In genomic region chr11:47672283-47672730, GRCh38 we compare ENCODE assay signal across 24 cellular contexts. TPM values are rescaled to one million over a fixed set of nuclear protein-coding genes. Genes with fewer than 3 reads are reported as not detected.
DNase-seq lines count a peak whose midpoint lies in the region; ATAC-seq and TF ChIP-seq lines count a peak whose summit lies in the region.
"Had no signal": no experiment of that assay in that cellular context is flagged by ENCODE, and none has a peak within 500 bp of the region (broad histone marks: within the 10 kb centered on the region; RNA-seq: fewer than 3 reads in every experiment).

No MANE protein-coding gene starts in this region.

- POLR2A ChIA-PET in PC-9 (lab: Charles Lee; ENCODE audit: unreplicated experiment): interaction anchor here (0.6 kb wide), 1 partner anchor 123 kb away, joined by 20 read pairs; no protein-coding TSS in a partner anchor

- H3K27ac Mint-ChIP-seq in stimulated activated naive B cell treated with anti-CD40 and anti-IgM and Interleukin-4, amounts not matched to agents 10 μg/mL and 1 μg/mL and 100 μg/mL, for 72 hours: peak overlapping the region; percentile 75
- H3K27ac Mint-ChIP-seq: activated CD4-positive, alpha-beta T cell treated with anti-CD3 and anti-CD28 coated beads for 36 hours; activated naive CD8-positive, alpha-beta T cell; activated T-helper 1 cell treated with anti-CD3 and anti-CD28 coated beads, Interleukin-12 subunit alpha, Interleukin-12 subunit beta, Interleukin-2, Interleukin-4 antibody, amounts not matched to agents 30 ng/mL and 10 ng/mL and 1 ng/mL, durations not matched to agents 14 hours and 24 hours and 36 hours had no signal

- H3K9me3 ChIP-seq in PC-9 (ENCODE audit: insufficient read depth, low read depth): no peaks in the 10 kb centered on the region
- H3K9me3 ChIP-seq: BE2C, Caco-2 had no signal

- in situ Hi-C loops in KBM-7 (cut with MboI; ENCODE audit: low pct_unique_long_range_greater_than_20kb, low sequenced_read_pairs): no loop called here

- ATAC-seq in stimulated activated naive B cell treated with anti-CD40 and anti-IgM and Interleukin-4, amounts not matched to agents 10 μg/mL and 1 μg/mL and 100 μg/mL, for 72 hours (replicated peaks): no peak
- ATAC-seq: activated CD4-positive, alpha-beta T cell treated with anti-CD3 and anti-CD28 coated beads for 36 hours; Right ventricle myocardium inferior had no signal

- no peaks in the 10 kb centered on the region for H3K36me3 ChIP-seq in PC-9 (ENCODE audit: low read depth)
- H3K36me3 ChIP-seq: BE2C had no signal

- H3F3A ChIP-seq in PC-9 (ENCODE audit: insufficient read depth, low read depth): 0 out of 2 replicates have a peak, but pooled peaks cover 2% of the 10 kb centered on the region

- peaks cover 0 to 2% of the 10 kb centered on the region in 2 donors for H3K36me3 Mint-ChIP-seq in stimulated activated naive B cell treated with anti-CD40 and anti-IgM and Interleukin-4, amounts not matched to agents 10 μg/mL and 1 μg/mL and 100 μg/mL, for 72 hours
- H3K36me3 Mint-ChIP-seq: activated naive CD8-positive, alpha-beta T cell had no signal

- peak; percentile 2 for DNase-seq in activated effector memory CD4-positive, alpha-beta T cell treated with anti-CD3 and anti-CD28 coated beads, Interleukin-2, amount 50 U/mL, for 16 hours
- no peak for DNase-seq in activated effector memory CD4-positive, alpha-beta T cell treated with Interleukin-2 at 50 U/mL for 16 hours
- peak in 1 of 2 experiments; percentile 49 for DNase-seq in PC-9
- peak; percentile 26 for DNase-seq in epithelial cell of prostate (ENCODE audit: low read depth, low spot score)
- DNase-seq in stimulated activated naive B cell treated with anti-CD40 and anti-IgM and Interleukin-4, amounts not matched to agents 10 μg/mL and 1 μg/mL and 100 μg/mL, for 72 hours: no peak
- DNase-seq in NCI-H1417 treated with DMSO at 0.1 percent for 48 hours (lab: John Stamatoyannopoulos, UW): no peak
- no peak for DNase-seq in SHP77 (lab: John Stamatoyannopoulos, UW)
- DNase-seq in KBM-7: no peak
- DNase-seq: activated CD4-positive, alpha-beta T cell treated with anti-CD3 and anti-CD28 coated beads for 36 hours; BE2C; Caco-2; foreskin melanocyte; NCI-H1092 treated with DMSO at 0.1 percent for 48 hours; NCI-H2081; NCI-H524; nucleus accumbens; retina; stimulated activated CD4-positive, alpha-beta T cell treated with anti-CD3 and anti-CD28 coated beads, Interleukin-12 subunit alpha, Interleukin-12 subunit beta, amount 100 ng/mL, for 4 hours had no signal

- no peak overlapping the region for H3K4me3 Mint-ChIP-seq in stimulated activated naive B cell treated with anti-CD40 and anti-IgM and Interleukin-4, amounts not matched to agents 10 μg/mL and 1 μg/mL and 100 μg/mL, for 72 hours
- H3K4me3 Mint-ChIP-seq: activated CD4-positive, alpha-beta T cell treated with anti-CD3 and anti-CD28 coated beads for 36 hours; activated naive CD8-positive, alpha-beta T cell; activated T-helper 1 cell treated with anti-CD3 and anti-CD28 coated beads, Interleukin-12 subunit alpha, Interleukin-12 subunit beta, Interleukin-2, Interleukin-4 antibody, amounts not matched to agents 30 ng/mL and 10 ng/mL and 1 ng/mL, durations not matched to agents 14 hours and 24 hours and 36 hours had no signal

- CTCF ChIA-PET in PC-9 (lab: Charles Lee): no interaction called here

- H2AFZ ChIP-seq in PC-9: no peak overlapping the region
- H2AFZ ChIP-seq: hepatocyte had no signal

- BruUV-seq in PC-9 (replicated peaks; lab: Mats Ljungman, UMichigan): no TSS peak

- H3K27me3 Mint-ChIP-seq in stimulated activated naive B cell treated with anti-CD40 and anti-IgM and Interleukin-4, amounts not matched to agents 10 μg/mL and 1 μg/mL and 100 μg/mL, for 72 hours: no peaks in the 10 kb centered on the region
- H3K27me3 Mint-ChIP-seq: activated CD4-positive, alpha-beta T cell treated with anti-CD3 and anti-CD28 coated beads for 36 hours; activated naive CD8-positive, alpha-beta T cell had no signal

- H4K20me1 ChIP-seq in PC-9 (ENCODE audit: insufficient read depth): no peaks in the 10 kb centered on the region

- peak overlapping the region; percentile 0; the same call in 1 of the 2 replicates for H3K27ac ChIP-seq in PC-9
- peak overlapping the region; percentile 10 for H3K27ac ChIP-seq in epithelial cell of prostate
- H3K27ac ChIP-seq: 22Rv1, hepatocyte had no signal

- H3K4me1 Mint-ChIP-seq in stimulated activated naive B cell treated with anti-CD40 and anti-IgM and Interleukin-4, amounts not matched to agents 10 μg/mL and 1 μg/mL and 100 μg/mL, for 72 hours: peaks cover 0 to 5% of the 10 kb centered on the region in 2 donors

- H3K9me3 Mint-ChIP-seq in stimulated activated naive B cell treated with anti-CD40 and anti-IgM and Interleukin-4, amounts not matched to agents 10 μg/mL and 1 μg/mL and 100 μg/mL, for 72 hours: no peaks in the 10 kb centered on the region
- H3K9me3 Mint-ChIP-seq: activated T-helper 1 cell treated with anti-CD3 and anti-CD28 coated beads, Interleukin-12 subunit alpha, Interleukin-12 subunit beta, Interleukin-2, Interleukin-4 antibody, amounts not matched to agents 30 ng/mL and 10 ng/mL and 1 ng/mL, durations not matched to agents 14 hours and 24 hours and 36 hours had no signal

- TF ChIP-seq CTCF in PC-9 (conservative IDR thresholded peaks at IDR 0.05): no peak

- H3K9me2 ChIP-seq in PC-9 (ENCODE audit: insufficient read depth): no peaks in the 10 kb centered on the region

- H3K4me3 ChIP-seq in PC-9: no peak overlapping the region
- H3K4me3 ChIP-seq: hepatocyte, lung had no signal

- H3K4me2 ChIP-seq in PC-9: no peak overlapping the region
- H3K4me2 ChIP-seq: hepatocyte had no signal

- intact Hi-C loops in PC-9 (cut with micrococcal nuclease; ENCODE audit: unreplicated experiment): no loop called here

- H3K79me2 ChIP-seq in PC-9 (ENCODE audit: low read depth): no peaks in the 10 kb centered on the region
- H3K79me2 ChIP-seq: hepatocyte had no signal

- no peaks in the 10 kb centered on the region for H3K27me3 ChIP-seq in PC-9 (ENCODE audit: insufficient read depth, low read depth)
- H3K27me3 ChIP-seq: BE2C, hepatocyte had no signal

- peaks cover 21% of the 10 kb centered on the region for H3K4me1 ChIP-seq in PC-9 (replicated peaks; ENCODE audit: insufficient read depth)
- H3K4me1 ChIP-seq: BE2C had no signal

RNA-seq across cellular contexts. Expression of gene MTCH2, which starts 29.9 kb away (rescaled TPM):
- total RNA-seq in PC-9 (2021): 147 and 167 TPM in 2 replicates

RNA-seq across cellular contexts. Expression of gene AGBL2, which starts 42.9 kb away (rescaled TPM):
- 13.1 and 21.9 TPM in 2 replicates for total RNA-seq in PC-9 (2021)

Comparison
In these comparisons a context has a peak if more than half of its experiments do, and no peak if none do; other contexts are left out.
1. DNase-seq: peak in activated effector memory CD4-positive, alpha-beta T cell treated with anti-CD3 and anti-CD28 coated beads, Interleukin-2, amount 50 U/mL, for 16 hours (single experiment) and epithelial cell of prostate (single experiment); none in activated effector memory CD4-positive, alpha-beta T cell treated with Interleukin-2 at 50 U/mL for 16 hours (single experiment), stimulated activated naive B cell treated with anti-CD40 and anti-IgM and Interleukin-4, amounts not matched to agents 10 μg/mL and 1 μg/mL and 100 μg/mL, for 72 hours (single experiment), NCI-H1417 treated with DMSO at 0.1 percent for 48 hours (single experiment), SHP77 (0 of 2) and KBM-7 (single experiment).